ENCODE assay signal across 7 cellular contexts in genomic region chr5:141359790-141360426, GRCh38. TPM values are rescaled to one million over a fixed set of nuclear protein-coding genes. Genes with fewer than 3 reads are reported as not detected.
DNase-seq lines count a peak whose midpoint lies in the region; ATAC-seq and TF ChIP-seq lines count a peak whose summit lies in the region.

Gene PCDHGB2, plus strand, starts transcription at chr5:141359994. Its CDS starts 142 bp downstream, at chr5:141360136.

- peak; percentile 72 for ATAC-seq in HG03064 (IDR thresholded peaks at IDR 0.05; ENCODE audit: low read depth, unreplicated experiment)

- peak; percentile 11 for DNase-seq in SK-N-DZ (ENCODE audit: low spot score)
- DNase-seq in fibroblast of gingiva (ENCODE audit: low read depth), result peak; percentile 25
- peak; percentile 16 for DNase-seq in renal cortical epithelial cell (ENCODE audit: low read depth)
- no peak for DNase-seq in effector CD4-positive, alpha-beta T cell
- no peak for DNase-seq in activated CD8-positive, alpha-beta memory T cell treated with anti-CD3 and anti-CD28 coated beads for 24 hours

- TF ChIP-seq CTCF in GM12873 (IDR thresholded peaks at IDR 0.05; ENCODE audit: insufficient read depth, low read depth, low read length, missing control alignments), result peak; percentile 27

RNA-seq across cellular contexts. Expression of gene PCDHGB2, which starts in this region (rescaled TPM):
- 0.20 and 0.78 TPM in 2 replicates for polyA plus RNA-seq in SK-N-DZ (2014; cell fraction: cytosol; rRNA removed)
- 0.51 and 0.80 TPM in 2 replicates for polyA plus RNA-seq in SK-N-DZ (2014; cell fraction: nucleus; rRNA removed)
- 0.35 and 2.7 TPM in 2 replicates for total RNA-seq in renal cortical epithelial cell

Comparison
In these comparisons a context has a peak if more than half of its experiments do, and no peak if none do; other contexts are left out.
1. DNase-seq: peak in SK-N-DZ (single experiment), fibroblast of gingiva (single experiment) and renal cortical epithelial cell (single experiment); none in effector CD4-positive, alpha-beta T cell (single experiment) and activated CD8-positive, alpha-beta memory T cell treated with anti-CD3 and anti-CD28 coated beads for 24 hours (single experiment).